Comparison of ENCODE assay signal across 16 cellular contexts in genomic region chr4:7089211-7089964, GRCh38.
"Had no signal": no experiment of that assay in that cellular context is flagged by ENCODE, and none has a peak within 500 bp of the region (broad histone marks: within the 10 kb centered on the region; RNA-seq: fewer than 3 reads in every experiment).

No MANE protein-coding gene starts in this region.

- DNase-seq: activated CD4-positive, alpha-beta T cell treated with anti-CD3 and anti-CD28 coated beads, Interleukin-2, amount 10 ng/mL, durations not matched to agents 7 days and 5 days; activated CD8-positive, alpha-beta memory T cell treated with anti-CD3 and anti-CD28 coated beads, Interleukin-2, amount 50 U/mL, for 48 hours; activated effector memory CD4-positive, alpha-beta T cell treated with anti-CD3 and anti-CD28 coated beads, Interleukin-2, amount 50 U/mL, for 16 hours; activated naive CD4-positive, alpha-beta T cell treated with anti-CD3 and anti-CD28 coated beads, Interleukin-2, amount 50 U/mL, for 16 hours; activated T-cell treated with anti-CD3 and anti-CD28 coated beads, Interleukin-2, amount 50 U/mL, for 48 hours; dermis blood vessel endothelial cell; effector memory CD4-positive, alpha-beta T cell; foreskin fibroblast; glutamatergic neuron; islet precursor cell; naive B cell; stimulated activated CD8-positive, alpha-beta memory T cell treated with anti-CD3 and anti-CD28 coated beads, Interleukin-4, amount 100 ng/mL, for 48 hours; stimulated activated naive CD4-positive, alpha-beta T cell; T1000 had no signal

- ATAC-seq: SK-N-SH treated with all-trans-retinoic acid at 6 μM for 48 hours had no signal

- H3K36me3 Mint-ChIP-seq: naive B cell, type B pancreatic cell had no signal

- H3K4me1 Mint-ChIP-seq: naive B cell had no signal

- H3K27ac Mint-ChIP-seq: activated CD4-positive, alpha-beta T cell treated with anti-CD3 and anti-CD28 coated beads, Interleukin-2, amount 10 ng/mL, durations not matched to agents 7 days and 5 days; naive B cell; type B pancreatic cell had no signal

- H3K4me3 Mint-ChIP-seq: activated CD4-positive, alpha-beta T cell treated with anti-CD3 and anti-CD28 coated beads, Interleukin-2, amount 10 ng/mL, durations not matched to agents 7 days and 5 days; naive B cell; type B pancreatic cell had no signal
